ENCODE assay signal across 34 cellular contexts in the genomic region with DNA sequence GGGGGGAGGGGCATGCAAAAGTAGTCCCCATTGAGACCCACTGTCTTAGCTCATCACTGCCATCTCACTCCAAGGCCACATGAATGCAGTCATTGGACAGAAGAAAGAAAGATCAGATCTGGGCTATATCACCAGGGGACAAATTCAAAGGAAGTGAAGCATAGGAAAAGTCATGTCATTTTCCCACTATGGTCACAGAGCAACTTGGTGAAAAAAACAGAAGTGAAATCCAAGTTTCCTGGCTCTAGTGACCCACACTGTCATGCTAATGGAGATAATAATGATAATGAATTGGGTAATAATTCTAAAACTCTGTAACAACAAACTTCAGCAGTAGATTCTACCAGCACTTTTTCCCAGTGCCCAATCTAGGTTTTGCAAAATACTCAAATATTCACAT. TPM values are rescaled to one million over a fixed set of nuclear protein-coding genes. Genes with fewer than 3 reads are reported as not detected.
"Had no signal": no experiment of that assay in that cellular context is flagged by ENCODE, and none has a peak within 500 bp of the region (broad histone marks: within the 10 kb centered on the region; RNA-seq: fewer than 3 reads in every experiment).

No MANE protein-coding gene starts in this region.

- H3K27ac Mint-ChIP-seq: dendritic cell treated with granulocyte-macrophage colony-stimulating factor and Interleukin-4, amounts not matched to agents 40 ng/mL and 50 ng/mL, for 4 days; endodermal cell; immature natural killer cell; mesothelial cell of epicardium; nephron progenitor cell had no signal

- FAIRE-seq: kidney, pancreas, urothelium cell line had no signal

- H3K4me1 ChIP-seq: pancreas, prostate gland, sigmoid colon had no signal

- H3K27ac ChIP-seq: brain microvascular endothelial cell, pancreas, prostate gland, sigmoid colon, thoracic aorta, WERI-Rb-1 had no signal

- H3K36me3 ChIP-seq: brain microvascular endothelial cell, pancreas, prostate gland, sigmoid colon, thoracic aorta, WERI-Rb-1 had no signal

- H3K9me3 ChIP-seq: pancreas, prostate gland, sigmoid colon, thoracic aorta had no signal

- H3K27me3 ChIP-seq: brain microvascular endothelial cell, pancreas, sigmoid colon had no signal

- H3K27me3 Mint-ChIP-seq: activated naive CD8-positive, alpha-beta T cell; dendritic cell treated with granulocyte-macrophage colony-stimulating factor and Interleukin-4, amounts not matched to agents 40 ng/mL and 50 ng/mL, for 4 days had no signal

- H3K36me3 Mint-ChIP-seq: immature natural killer cell, mesothelial cell of epicardium, naive B cell had no signal

- H3K4me2 ChIP-seq: smooth muscle cell had no signal

- H3K4me3 ChIP-seq: pancreas, prostate gland, sigmoid colon, smooth muscle cell, thoracic aorta had no signal

- ATAC-seq: activated CD4-positive, CD25-positive, alpha-beta regulatory T cell treated with anti-CD3 and anti-CD28 coated beads, Interleukin-2, amount 50 U/mL, for 24 hours; esophagus mucosa; left colon; pancreas had no signal

- H3K4me3 Mint-ChIP-seq: activated naive CD8-positive, alpha-beta T cell; dendritic cell treated with granulocyte-macrophage colony-stimulating factor and Interleukin-4, amounts not matched to agents 40 ng/mL and 50 ng/mL, for 4 days; endodermal cell; mesothelial cell of epicardium; naive B cell; nephron progenitor cell had no signal

- H3K9me3 Mint-ChIP-seq: dendritic cell treated with granulocyte-macrophage colony-stimulating factor and Interleukin-4, amounts not matched to agents 40 ng/mL and 50 ng/mL, for 4 days; endodermal cell; immature natural killer cell had no signal

- DNase-seq: activated CD4-positive, alpha-beta T cell treated with anti-CD3 and anti-CD28 coated beads for 48 hours; activated CD4-positive, alpha-beta T cell treated with anti-CD3 and anti-CD28 coated beads, Interleukin-2, amount 50 U/mL, for 48 hours; activated CD8-positive, alpha-beta memory T cell treated with anti-CD3 and anti-CD28 coated beads for 24 hours; activated effector memory CD4-positive, alpha-beta T cell treated with Interleukin-2 at 50 U/mL for 16 hours; activated naive CD4-positive, alpha-beta T cell treated with Interleukin-2 at 50 U/mL for 16 hours; brain microvascular endothelial cell; caudate nucleus; endodermal cell; foreskin fibroblast; head of caudate nucleus; hypothalamus; immature natural killer cell; kidney; left colon; naive B cell; nephron progenitor cell; pancreas; retina; sigmoid colon; stimulated activated CD4-positive, alpha-beta T cell treated with anti-CD3 and anti-CD28 coated beads, Interleukin-2, amount 100 ng/mL, for 24 hours; stimulated activated naive CD4-positive, alpha-beta T cell treated with Interleukin-2 at 50 U/mL for 16 hours; T-helper 9 cell; trophoblast cell; WERI-Rb-1 had no signal

RNA-seq across cellular contexts. Expression of a gene that starts 9.9 kb away (rescaled TPM):
- total RNA-seq: kidney, left colon, subcutaneous adipose tissue had no signal
